Comparison of ENCODE assay signal across 7 cellular contexts in genomic region chr5:142236673-142237290, GRCh38.
DNase-seq lines count a peak whose midpoint lies in the region; FAIRE-seq and TF ChIP-seq lines count a peak whose summit lies in the region.
"Not testable (repeated sequence)": the region's sequence is repeated elsewhere in the genome, so short reads cannot be mapped to it uniquely, and the experiment has no call there.

No MANE protein-coding gene starts in this region.

- H3K79me2 ChIP-seq in H9 (ENCODE audit: insufficient read depth, low read length); astrocyte (ENCODE audit: insufficient read depth, low read length); mesendoderm (ENCODE audit: control insufficient read depth, insufficient read depth, low read length): not testable (repeated sequence)

- H2BK5ac ChIP-seq in H9 (ENCODE audit: insufficient read length, low read length) = not testable (repeated sequence)
- H2BK5ac ChIP-seq in mesendoderm (ENCODE audit: low read length) = peak overlapping the region; percentile 54
- peak overlapping the region; percentile 56 for H2BK5ac ChIP-seq in neuronal stem cell (ENCODE audit: low read length)

- H3K4ac ChIP-seq in H9 (ENCODE audit: low read depth, low read length); mesendoderm (ENCODE audit: low read depth, low read length); neuronal stem cell (ENCODE audit: low read length): not testable (repeated sequence)

- H3K4me3 Mint-ChIP-seq in Caco-2 (ENCODE audit: unreplicated experiment) (peak overlapping the region; percentile 83), H9 (peak overlapping the region in 1 of 2 experiments; percentile 34; a peak in 2 of 5 replicates)
- not testable (repeated sequence) for H3K4me3 Mint-ChIP-seq in astrocyte (ENCODE audit: unreplicated experiment); endothelial cell (ENCODE audit: unreplicated experiment)

- not testable (repeated sequence) for H3K23ac ChIP-seq in H9 (ENCODE audit: insufficient read length, low read depth, low read length); mesendoderm (ENCODE audit: low read length); neuronal stem cell (ENCODE audit: low read depth, low read length, poor library complexity)

- not testable (repeated sequence) for H2AK5ac ChIP-seq in H9 (ENCODE audit: insufficient read length, low read length); mesendoderm (ENCODE audit: low read length); neuronal stem cell (ENCODE audit: low read depth, low read length)

- H3K27me3 ChIP-seq in Caco-2 (replicated peaks; ENCODE audit: control insufficient read depth, insufficient read depth, low read length); H9 (ENCODE audit: insufficient read depth, low read length); WERI-Rb-1 (ENCODE audit: insufficient read depth, low read depth, severe bottlenecking); astrocyte (ENCODE audit: insufficient read depth, low read length); mesendoderm (ENCODE audit: insufficient read depth, low read length, poor library complexity); neuronal stem cell (ENCODE audit: control insufficient read depth in 3 of 3, insufficient read depth in 3 of 3, low read depth in 1 of 3, low read length in 3 of 3): not testable (repeated sequence)

- DNase-seq in Caco-2 (peak; percentile 50 to 51), WERI-Rb-1 (peak; percentile 27), mesendoderm (peak; percentile 55)
- DNase-seq in H9; astrocyte (ENCODE audit: low read depth); endothelial cell (ENCODE audit: low spot score); neuronal stem cell (ENCODE audit: low spot score): not testable (repeated sequence)

- no CpG with 5 or more reads among the region's 10 CpGs for WGBS in H9 (ENCODE audit: extremely low coverage, insufficient read length, low lambda C conversion rate)
- WGBS in mesendoderm (ENCODE audit: extremely low coverage, insufficient coverage, low lambda C conversion rate) = no CpG with 5 or more reads among the region's 10 CpGs
- WGBS in neuronal stem cell (ENCODE audit: extremely low coverage in 2 of 2, insufficient read length in 2 of 2, insufficient replicate concordance in 1 of 2), 2 donors = no CpG with 5 or more reads among the region's 10 CpGs

- not testable (repeated sequence) for H3K9me3 Mint-ChIP-seq in Caco-2 (ENCODE audit: unreplicated experiment); H9; astrocyte (ENCODE audit: unreplicated experiment); endothelial cell (ENCODE audit: unreplicated experiment)

- H2AFZ ChIP-seq in H9 (ENCODE audit: low read length); astrocyte (ENCODE audit: low read depth, low read length): not testable (repeated sequence)
- peak overlapping the region; percentile 78 for H2AFZ ChIP-seq in neuronal stem cell (ENCODE audit: low read length)

- CTCF ChIA-PET in Caco-2 (lab: Charles Lee) = interaction anchor here (0.6 to 0.7 kb wide), 2 partner anchors 263 to 477 kb away, joined by 3 read pairs; no protein-coding TSS in a partner anchor

- not testable (repeated sequence) for H4K5ac ChIP-seq in H9 (ENCODE audit: insufficient read length, low read depth, low read length); mesendoderm (ENCODE audit: low read length)

- BruUV-seq in Caco-2 (replicated peaks; lab: Mats Ljungman, UMichigan) = TSS peak; percentile 60

- not testable (repeated sequence) for H3K56ac ChIP-seq in H9 (ENCODE audit: insufficient read length, low read depth, low read length)
- H3K56ac ChIP-seq in mesendoderm (ENCODE audit: low read length) = peak overlapping the region; percentile 87

- peaks cover 11% of the 10 kb centered on the region for H3K36me3 Mint-ChIP-seq in Caco-2 (ENCODE audit: insufficient read depth, unreplicated experiment)
- not testable (repeated sequence) for H3K36me3 Mint-ChIP-seq in H9 (ENCODE audit: insufficient read depth in 1 of 3, low read depth in 3 of 3); astrocyte (ENCODE audit: low read depth, unreplicated experiment); endothelial cell (ENCODE audit: low read depth, unreplicated experiment)

- H4K20me1 ChIP-seq in H9 (ENCODE audit: control insufficient read depth, insufficient read depth, insufficient read length); astrocyte (ENCODE audit: insufficient read depth, low read length): not testable (repeated sequence)

- not testable (repeated sequence) for H2BK20ac ChIP-seq in H9 (ENCODE audit: low read depth, low read length, poor library complexity, severe bottlenecking)

- H2BK12ac ChIP-seq in H9 (ENCODE audit: insufficient read length, low read depth, low read length); neuronal stem cell (ENCODE audit: low read length): not testable (repeated sequence)

- not testable (repeated sequence) for H2BK120ac ChIP-seq in H9 (ENCODE audit: low read depth, low read length, poor library complexity, severe bottlenecking); mesendoderm (ENCODE audit: low read depth, low read length); neuronal stem cell (ENCODE audit: low read depth, low read length)

- POLR2A ChIA-PET in Caco-2 (lab: Charles Lee) = not testable (repeated sequence)

- not testable (repeated sequence) for H4K8ac ChIP-seq in H9 (replicated peaks; ENCODE audit: insufficient read length, low read depth, low read length); mesendoderm (ENCODE audit: low read depth, low read length); neuronal stem cell (ENCODE audit: low read depth, low read length)

- not testable (repeated sequence) for H4K91ac ChIP-seq in H9 (ENCODE audit: insufficient read length, low read depth, low read length); neuronal stem cell (ENCODE audit: low read depth, low read length, poor library complexity)

- H3K9ac ChIP-seq in H9 (ENCODE audit: extremely low read depth, insufficient read length, low read length); astrocyte (ENCODE audit: low read length); mesendoderm (ENCODE audit: low read length); neuronal stem cell (ENCODE audit: low read depth, low read length, poor library complexity): not testable (repeated sequence)

- peaks cover 58% of the 10 kb centered on the region for H3K4me1 Mint-ChIP-seq in Caco-2 (ENCODE audit: low read depth, unreplicated experiment)
- H3K4me1 Mint-ChIP-seq in H9 = peaks cover 39 to 41% of the 10 kb centered on the region in 2 experiments
- H3K4me1 Mint-ChIP-seq in astrocyte (ENCODE audit: low read depth, unreplicated experiment) = peaks cover 14% of the 10 kb centered on the region
- peaks cover 46% of the 10 kb centered on the region for H3K4me1 Mint-ChIP-seq in endothelial cell (ENCODE audit: unreplicated experiment)

- not testable (repeated sequence) for TF ChIP-seq CTCF in Caco-2 (IDR thresholded peaks at IDR 0.05; ENCODE audit: insufficient read depth in 1 of 2, low read depth in 1 of 2, low read length in 1 of 2, severe bottlenecking in 1 of 2, unreplicated experiment in 1 of 2); H9 (conservative IDR thresholded peaks at IDR 0.05); WERI-Rb-1 (IDR thresholded peaks at IDR 0.05; ENCODE audit: low read depth, low read length); astrocyte (IDR thresholded peaks at IDR 0.05; ENCODE audit: insufficient read depth, low read depth, low read length); endothelial cell (IDR thresholded peaks at IDR 0.05; ENCODE audit: unreplicated experiment)

- not testable (repeated sequence) for H3K36me3 ChIP-seq in Caco-2 (ENCODE audit: control insufficient read depth, insufficient read depth, low read length); WERI-Rb-1; astrocyte (ENCODE audit: insufficient read depth, low read length); mesendoderm (ENCODE audit: control insufficient read depth, insufficient read depth, low read length); neuronal stem cell (replicated peaks in 1 of 2; ENCODE audit: control insufficient read depth in 2 of 2, insufficient read depth in 2 of 2, low read length in 2 of 2)

- not testable (repeated sequence) for H3K23me2 ChIP-seq in H9 (ENCODE audit: insufficient read length, low read depth, low read length, poor library complexity, severe bottlenecking)

- not testable (repeated sequence) for H3K27me3 Mint-ChIP-seq in Caco-2 (ENCODE audit: insufficient read depth, unreplicated experiment); H9 (ENCODE audit: low read depth); endothelial cell (ENCODE audit: unreplicated experiment)
- H3K27me3 Mint-ChIP-seq in astrocyte (ENCODE audit: low read depth, unreplicated experiment) = peaks cover 11% of the 10 kb centered on the region

- not testable (repeated sequence) for H3K27ac ChIP-seq in H9 (ENCODE audit: insufficient read length, low read depth, low read length); astrocyte (ENCODE audit: low read depth, low read length); mesendoderm (ENCODE audit: low read depth, low read length)
- H3K27ac ChIP-seq in WERI-Rb-1 (peak overlapping the region; percentile 83), neuronal stem cell (replicated peaks; ENCODE audit: low read length) (peak overlapping the region; percentile 92)

- H3K18ac ChIP-seq in H9 (ENCODE audit: insufficient read length, low read depth, low read length); mesendoderm (ENCODE audit: low read length); neuronal stem cell (ENCODE audit: low read length): not testable (repeated sequence)

- not testable (repeated sequence) for H3K79me1 ChIP-seq in H9 (ENCODE audit: insufficient read depth, low read depth, low read length, poor library complexity, severe bottlenecking); mesendoderm (ENCODE audit: low read length); neuronal stem cell (ENCODE audit: low read depth, low read length)

- H3K4me1 ChIP-seq in Caco-2 (peaks cover 49% of the 10 kb centered on the region), astrocyte (ENCODE audit: insufficient read depth, low read length) (peaks cover 10% of the 10 kb centered on the region), neuronal stem cell (ENCODE audit: control insufficient read depth in 2 of 2, insufficient read depth in 1 of 2, low read depth in 1 of 2, low read length in 2 of 2) (peaks cover 12 to 19% of the 10 kb centered on the region in 2 donors)
- H3K4me1 ChIP-seq in H9 (ENCODE audit: insufficient read depth, low read length); mesendoderm (ENCODE audit: control insufficient read depth, low read depth, low read length): not testable (repeated sequence)

- not testable (repeated sequence) for FAIRE-seq in astrocyte (lab: Jason Lieb, UNC)

- peak overlapping the region; percentile 20 for H3K4me2 ChIP-seq in H9 (ENCODE audit: insufficient read depth, insufficient read length, low read length)
- not testable (repeated sequence) for H3K4me2 ChIP-seq in astrocyte (ENCODE audit: low read length); mesendoderm (ENCODE audit: low read length); neuronal stem cell (ENCODE audit: insufficient read depth, low read length, poor library complexity, severe bottlenecking)

- not testable (repeated sequence) for H2BK15ac ChIP-seq in H9 (ENCODE audit: low read depth, low read length); mesendoderm (replicated peaks; ENCODE audit: low read depth); neuronal stem cell (ENCODE audit: low read length)

- H3K27ac Mint-ChIP-seq in Caco-2 (ENCODE audit: unreplicated experiment) = peak overlapping the region; percentile 97
- H3K27ac Mint-ChIP-seq in H9 = peak overlapping the region; percentile 95 to 98 (median 96)
- peak overlapping the region; percentile 47 for H3K27ac Mint-ChIP-seq in astrocyte (ENCODE audit: unreplicated experiment)
- H3K27ac Mint-ChIP-seq in endothelial cell (ENCODE audit: unreplicated experiment) = peak overlapping the region; percentile 96

- intact Hi-C loops in Caco-2 (cut with micrococcal nuclease; ENCODE audit: unreplicated experiment) = loop anchor here (2.0 to 5.0 kb wide), 4 partner anchors 20 to 311 kb away; no protein-coding TSS in a partner anchor

- H3T11ph ChIP-seq in H9 (ENCODE audit: low read length) = not testable (repeated sequence)

- not testable (repeated sequence) for H3K4me3 ChIP-seq in Caco-2 (ENCODE audit: low read depth, low read length); astrocyte (ENCODE audit: insufficient read depth, low read depth, low read length); mesendoderm (ENCODE audit: low read length)
- H3K4me3 ChIP-seq in WERI-Rb-1 (ENCODE audit: low read depth, low read length) (peak overlapping the region; percentile 10; the same call in 1 of the 2 replicates), neuronal stem cell (ENCODE audit: low read length in 2 of 2) (peak overlapping the region in 1 of 2 donors; percentile 48)

- not testable (repeated sequence) for H3K14ac ChIP-seq in H9 (ENCODE audit: insufficient read depth, low read length); neuronal stem cell (ENCODE audit: low read length)

- H3K9me3 ChIP-seq in Caco-2; H9 (ENCODE audit: control insufficient read depth, low read depth, low read length); WERI-Rb-1 (ENCODE audit: severe bottlenecking); astrocyte (ENCODE audit: insufficient read depth, low read depth, low read length); neuronal stem cell (replicated peaks in 1 of 2; ENCODE audit: control insufficient read depth in 2 of 2, insufficient read depth in 1 of 2, low read depth in 1 of 2, low read length in 2 of 2): not testable (repeated sequence)

Comparison
In these comparisons a context has a peak if more than half of its experiments do, and no peak if none do; other contexts are left out.
1. H3K27ac Mint-ChIP-seq: peak in every context shown above with its lines; median percentile 97 in Caco-2; 96 in H9; 96 in endothelial cell; 47 in astrocyte.